24 cellular contexts compared by ENCODE assay signal in the genomic region with DNA sequence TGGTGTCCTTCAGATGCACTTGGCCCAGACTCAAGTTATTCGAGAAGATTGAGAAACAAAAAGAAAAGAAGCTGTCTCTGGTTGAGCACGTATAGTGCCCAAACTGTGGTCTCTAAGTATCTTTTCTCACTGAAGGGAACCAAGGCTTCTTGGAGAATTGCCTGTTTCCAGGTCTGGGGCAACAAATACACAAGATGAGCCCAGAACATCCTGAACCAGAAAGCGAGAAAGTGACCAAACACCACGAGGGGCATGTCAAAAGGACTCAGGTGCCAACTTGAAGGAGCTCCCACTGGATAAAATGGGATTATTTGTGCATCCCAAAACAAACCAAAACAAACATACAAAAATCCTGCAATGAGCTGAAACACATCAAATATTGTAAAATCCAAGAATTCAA. TPM values are rescaled to one million over a fixed set of nuclear protein-coding genes. Genes with fewer than 3 reads are reported as not detected.
A peak's percentile ranks its signal among the peaks of the same experiment; 100 is the strongest.
DNase-seq lines count a peak whose midpoint lies in the region; ATAC-seq and TF ChIP-seq lines count a peak whose summit lies in the region.
"Had no signal": no experiment of that assay in that cellular context is flagged by ENCODE, and none has a peak within 500 bp of the region (broad histone marks: within the 10 kb centered on the region; RNA-seq: fewer than 3 reads in every experiment).

No MANE protein-coding gene starts in this region.

- H3K4me3 ChIP-seq in psoas muscle = no peak overlapping the region
- no peak overlapping the region for H3K4me3 ChIP-seq in tibial artery
- no peak overlapping the region for H3K4me3 ChIP-seq in OCI-LY7 (ENCODE audit: low read depth, low read length, poor library complexity, severe bottlenecking)
- H3K4me3 ChIP-seq: HAP-1, neural progenitor cell, SJSA1 had no signal

- H3K4me2 ChIP-seq in OCI-LY7 (ENCODE audit: low read length) = no peak overlapping the region
- H3K4me2 ChIP-seq: neural progenitor cell had no signal

- H3K27me3 ChIP-seq in psoas muscle (ENCODE audit: insufficient read depth in 3 of 3, low read length in 2 of 3) (no peaks in the 10 kb centered on the region), tibial artery (no peaks in the 10 kb centered on the region)
- H3K27me3 ChIP-seq: SJSA1 had no signal

- no peaks in the 10 kb centered on the region for H3K9me2 ChIP-seq in OCI-LY7 (ENCODE audit: insufficient read depth, low read length)

- H4K20me1 ChIP-seq in OCI-LY7 (ENCODE audit: insufficient read depth, low read length) = no peaks in the 10 kb centered on the region

- peak in 1 of 4 donors; percentile 28 for ATAC-seq in psoas muscle
- ATAC-seq in HG03108 (IDR thresholded peaks at IDR 0.05; ENCODE audit: unreplicated experiment) = no peak
- ATAC-seq in GM21737 (IDR thresholded peaks at IDR 0.05; ENCODE audit: unreplicated experiment) = no peak

- H3K9me3 ChIP-seq in psoas muscle = no peaks in the 10 kb centered on the region
- H3K9me3 ChIP-seq in tibial artery = no peaks in the 10 kb centered on the region
- H3K9me3 ChIP-seq in OCI-LY7 (ENCODE audit: low read length) = no peaks in the 10 kb centered on the region
- H3K9me3 ChIP-seq: HAP-1, SJSA1 had no signal

- POLR2A ChIA-PET in OCI-LY7 (lab: Charles Lee) = interaction anchor here (1.0 kb wide), 1 partner anchor 62 kb away, joined by 4 read pairs; no protein-coding TSS in a partner anchor

- BruUV-seq in OCI-LY7 (replicated peaks; lab: Mats Ljungman, UMichigan) = no TSS peak

- H3K36me3 ChIP-seq in psoas muscle (ENCODE audit: insufficient read depth in 1 of 2, low read depth in 1 of 2) = no peaks in the 10 kb centered on the region
- H3K36me3 ChIP-seq in tibial artery = no peaks in the 10 kb centered on the region
- H3K36me3 ChIP-seq in OCI-LY7 (ENCODE audit: insufficient read depth, low read length) = no peaks in the 10 kb centered on the region
- H3K36me3 ChIP-seq: HAP-1, neural progenitor cell, SJSA1 had no signal

- H2AFZ ChIP-seq in OCI-LY7 (ENCODE audit: low read length) = no peak overlapping the region
- H2AFZ ChIP-seq: neural progenitor cell had no signal

- 32 to 55% (median 42%) methylated on average over 4 of the region's 4 CpGs for WGBS in psoas muscle, 3 donors

- no peak for DNase-seq in caudate nucleus (lab: John Stamatoyannopoulos, UW)
- peak in 1 of 2 donors; percentile 28 for DNase-seq in psoas muscle
- DNase-seq in tibial artery = no peak
- DNase-seq in OCI-LY7 (ENCODE audit: low spot score) = no peak
- no peak for DNase-seq in NCI-H524 (lab: John Stamatoyannopoulos, UW)
- DNase-seq: activated CD4-positive, alpha-beta T cell treated with anti-CD3 and anti-CD28 coated beads, Interleukin-2, amount 50 U/mL, for 48 hours; activated CD4-positive, CD25-positive, alpha-beta regulatory T cell; activated naive CD4-positive, alpha-beta T cell treated with anti-CD3 and anti-CD28 coated beads, Interleukin-2, amount 10 ng/mL, durations not matched to agents 7 days and 5 days; CD4-positive, alpha-beta T cell; head of caudate nucleus; NCI-H1105; NCI-H2029; NCI-H345; NCI-H748 treated with DMSO at 0.1 percent for 48 hours had no signal

- intact Hi-C loops in psoas muscle (cut with DNase I) (loop anchor here in 1 of 2 donors (10.0 kb wide), 1 partner anchor 335 kb away; no protein-coding TSS in a partner anchor), tibial artery (cut with DNase I; ENCODE audit: low total_unique reads) (loop anchor here (10.0 kb wide), 1 partner anchor 55 kb away; no protein-coding TSS in a partner anchor), OCI-LY7 (cut with micrococcal nuclease; ENCODE audit: unreplicated experiment) (no loop called here)

- CTCF ChIA-PET in OCI-LY7 (lab: Charles Lee; ENCODE audit: unreplicated experiment) = no interaction called here

- peak overlapping the region; percentile 95; the same call in 1 of the 2 replicates for H3K27ac ChIP-seq in VCaP
- H3K27ac ChIP-seq in caudate nucleus (ENCODE audit: low read depth, low read length) = peak overlapping the region; percentile 99
- H3K27ac ChIP-seq in psoas muscle = peak overlapping the region; percentile 94
- peak overlapping the region; percentile 96 to 97 for H3K27ac ChIP-seq in tibial artery
- no peak overlapping the region for H3K27ac ChIP-seq in OCI-LY7 (ENCODE audit: low read depth, low read length, poor library complexity, severe bottlenecking)
- H3K27ac ChIP-seq: neural progenitor cell had no signal

- H3K4me1 ChIP-seq in psoas muscle = peaks cover 83% of the 10 kb centered on the region
- peaks cover 13 to 83% (median 64%) of the 10 kb centered on the region in 4 donors for H3K4me1 ChIP-seq in tibial artery
- no peaks in the 10 kb centered on the region for H3K4me1 ChIP-seq in OCI-LY7 (ENCODE audit: insufficient read depth, low read length, poor library complexity, severe bottlenecking)
- H3K4me1 ChIP-seq: HAP-1 had no signal

- TF ChIP-seq CTCF in VCaP (conservative IDR thresholded peaks at IDR 0.05) (no peak), psoas muscle (IDR thresholded peaks at IDR 0.05) (no peak), tibial artery (IDR thresholded peaks at IDR 0.05) (no peak), OCI-LY7 (conservative IDR thresholded peaks at IDR 0.05; ENCODE audit: low read length) (no peak)

- no peaks in the 10 kb centered on the region for H3K79me2 ChIP-seq in OCI-LY7 (ENCODE audit: insufficient read depth, low read depth, low read length)

RNA-seq across cellular contexts. Expression of gene ATOH8, which starts 13.6 kb away (rescaled TPM):
- 10 to 100 TPM; 22.0 to 82.1 (median 57.3) TPM for total RNA-seq in psoas muscle
- polyA plus RNA-seq in psoas muscle = 10 to 100 TPM; 48.7 to 77.2 (median 59.4) TPM
- 0.44 TPM in 1 of 2 replicates, not detected in the other for total RNA-seq in OCI-LY7 (2014; rRNA removed; shearing (Covaris generic))
- not detected in 2 replicates for total RNA-seq in OCI-LY7 (2022)
- total RNA-seq: CD4-positive, alpha-beta T cell had no signal
- polyA plus RNA-seq: IgD-negative memory B cell had no signal

RNA-seq across cellular contexts. Expression of gene GNLY, which starts 46.0 kb away (rescaled TPM):
- total RNA-seq in psoas muscle (10 to 100 TPM in 1 of 4 donors, 1 to 10 TPM in 2, under 1 TPM in 1; 0.58 to 20.0 (median 5.8) TPM), OCI-LY7 (2022) (not detected in 2 replicates)
- 10 to 100 TPM in 2 of 3 donors, 1 to 10 TPM in 1; 4.9 to 31.6 (median 23.4) TPM for polyA plus RNA-seq in psoas muscle
- total RNA-seq in OCI-LY7 (2014; rRNA removed; shearing (Covaris generic)) = not detected in 2 replicates
- total RNA-seq: astrocyte, Daoy, kidney epithelial cell, SJSA1 had no signal

Comparison
In these comparisons a context has a peak if more than half of its experiments do, and no peak if none do; other contexts are left out.
1. RNA of gene ATOH8, which starts 13.6 kb away (total RNA-seq): 22.0 to 82.1 TPM in psoas muscle; 0.44 TPM in OCI-LY7; every median in the first group is over 10 times any median in the second.